In genomic region chr1:10338047-10338446, GRCh38 we compare ENCODE assay signal across 9 cellular contexts.
DNase-seq lines count a peak whose midpoint lies in the region; ATAC-seq and TF ChIP-seq lines count a peak whose summit lies in the region.
"Had no signal": no experiment of that assay in that cellular context is flagged by ENCODE, and none has a peak within 500 bp of the region (broad histone marks: within the 10 kb centered on the region; RNA-seq: fewer than 3 reads in every experiment).

No MANE protein-coding gene starts in this region.

- DNase-seq in Caco-2 (peak; percentile 41 to 55), HFFc6 (peak; percentile 12), T-helper 9 cell (peak; percentile 6), chondrocyte (ENCODE audit: low spot score) (no peak), left lung (peak in 1 of 2 donors; percentile 38)
- peak; percentile 2 to 26 for DNase-seq in stimulated activated CD8-positive, alpha-beta memory T cell treated with anti-CD3 and anti-CD28 coated beads, Interleukin-2, amount 100 ng/mL, for 48 hours (ENCODE audit: low read depth in 2 of 2)

- no peaks in the 10 kb centered on the region for H3K27me3 Mint-ChIP-seq in Caco-2 (ENCODE audit: insufficient read depth, unreplicated experiment)
- H3K27me3 Mint-ChIP-seq in HFFc6 (ENCODE audit: insufficient read depth): peaks cover 2% of the 10 kb centered on the region; the same call in 1 of the 2 replicates
- no peaks in the 10 kb centered on the region for H3K27me3 Mint-ChIP-seq in chondrocyte (ENCODE audit: low read depth)

- H3K9me3 Mint-ChIP-seq in Caco-2 (ENCODE audit: unreplicated experiment) (no peaks in the 10 kb centered on the region), HFFc6 (no peaks in the 10 kb centered on the region), chondrocyte (ENCODE audit: low read depth) (no peaks in the 10 kb centered on the region)
- H3K9me3 Mint-ChIP-seq: T-helper 1 cell treated with Interleukin-12 subunit alpha and Interleukin-12 subunit beta and Interleukin-4 antibody, amounts not matched to agents 30 μg/mL and 1 μg/mL, for 36 hours had no signal

- no peak overlapping the region for H3K4me3 Mint-ChIP-seq in Caco-2 (ENCODE audit: unreplicated experiment)
- no peak overlapping the region for H3K4me3 Mint-ChIP-seq in HFFc6
- H3K4me3 Mint-ChIP-seq in chondrocyte (ENCODE audit: unreplicated experiment): no peak overlapping the region
- H3K4me3 Mint-ChIP-seq: T-helper 1 cell treated with Interleukin-12 subunit alpha and Interleukin-12 subunit beta and Interleukin-4 antibody, amounts not matched to agents 30 μg/mL and 1 μg/mL, for 36 hours had no signal

- ATAC-seq in left lung (peak; percentile 94), GM19395 (IDR thresholded peaks at IDR 0.05; ENCODE audit: unreplicated experiment) (no peak), HG03520 (IDR thresholded peaks at IDR 0.05; ENCODE audit: unreplicated experiment) (no peak)

- intact Hi-C loops in Caco-2 (cut with micrococcal nuclease; ENCODE audit: unreplicated experiment): loop anchor here (2.0 kb wide), 1 partner anchor 127 kb away; the partner anchor contains the start of gene KIF1B
- intact Hi-C loops in left lung (cut with DNase I): no loop called here

- no peak overlapping the region for H3K27ac ChIP-seq in left lung

- H3K9me3 ChIP-seq in Caco-2 (no peaks in the 10 kb centered on the region), left lung (no peaks in the 10 kb centered on the region)

- H3K27ac Mint-ChIP-seq in Caco-2 (ENCODE audit: unreplicated experiment) (no peak overlapping the region), HFFc6 (no peak overlapping the region), chondrocyte (ENCODE audit: unreplicated experiment) (no peak overlapping the region)
- H3K27ac Mint-ChIP-seq: T-helper 1 cell treated with Interleukin-12 subunit alpha and Interleukin-12 subunit beta and Interleukin-4 antibody, amounts not matched to agents 30 μg/mL and 1 μg/mL, for 36 hours had no signal

- TF ChIP-seq CTCF in Caco-2 (IDR thresholded peaks at IDR 0.05; ENCODE audit: insufficient read depth in 1 of 2, low read depth in 1 of 2, low read length in 1 of 2, severe bottlenecking in 1 of 2, unreplicated experiment in 1 of 2): peak; percentile 71 to 90
- TF ChIP-seq CTCF in HFFc6 (IDR thresholded peaks at IDR 0.05): peak; percentile 75
- TF ChIP-seq CTCF in chondrocyte (IDR thresholded peaks at IDR 0.05): peak; percentile 85
- peak; percentile 54 to 59 for TF ChIP-seq CTCF in left lung (IDR thresholded peaks at IDR 0.05)

- H3K27me3 ChIP-seq in Caco-2 (replicated peaks; ENCODE audit: control insufficient read depth, insufficient read depth, low read length): no peaks in the 10 kb centered on the region
- no peaks in the 10 kb centered on the region for H3K27me3 ChIP-seq in left lung

- H3K36me3 Mint-ChIP-seq in Caco-2 (ENCODE audit: insufficient read depth, unreplicated experiment) (peaks cover 14% of the 10 kb centered on the region), HFFc6 (ENCODE audit: low read depth) (peaks cover 9% of the 10 kb centered on the region), chondrocyte (ENCODE audit: low read depth) (peaks cover 19% of the 10 kb centered on the region)

- H3K36me3 ChIP-seq in Caco-2 (ENCODE audit: control insufficient read depth, insufficient read depth, low read length) (peaks cover 1% of the 10 kb centered on the region; the same call in 1 of the 2 replicates), left lung (peaks cover 0 to 94% of the 10 kb centered on the region in 2 donors)

- no peak overlapping the region for H3K4me3 ChIP-seq in Caco-2 (ENCODE audit: low read depth, low read length)
- no peak overlapping the region for H3K4me3 ChIP-seq in left lung

- H3K4me1 Mint-ChIP-seq in Caco-2 (ENCODE audit: low read depth, unreplicated experiment) (peaks cover 15% of the 10 kb centered on the region), HFFc6 (ENCODE audit: low read depth) (peaks cover 8% of the 10 kb centered on the region), chondrocyte (ENCODE audit: low read depth) (peaks cover 13% of the 10 kb centered on the region)

- BruUV-seq in Caco-2 (replicated peaks; lab: Mats Ljungman, UMichigan): no TSS peak

- H3K4me1 ChIP-seq in Caco-2: peaks cover 10% of the 10 kb centered on the region; the same call in 1 of the 2 replicates
- no peaks in the 10 kb centered on the region for H3K4me1 ChIP-seq in left lung

- CTCF ChIA-PET in Caco-2 (lab: Charles Lee): interaction anchor here (0.6 kb wide), 2 partner anchors 297 to 321 kb away, joined by 3 to 5 read pairs; no protein-coding TSS in a partner anchor

- POLR2A ChIA-PET in Caco-2 (lab: Charles Lee): no interaction called here
